8 cellular contexts compared by ENCODE assay signal in the genomic region with DNA sequence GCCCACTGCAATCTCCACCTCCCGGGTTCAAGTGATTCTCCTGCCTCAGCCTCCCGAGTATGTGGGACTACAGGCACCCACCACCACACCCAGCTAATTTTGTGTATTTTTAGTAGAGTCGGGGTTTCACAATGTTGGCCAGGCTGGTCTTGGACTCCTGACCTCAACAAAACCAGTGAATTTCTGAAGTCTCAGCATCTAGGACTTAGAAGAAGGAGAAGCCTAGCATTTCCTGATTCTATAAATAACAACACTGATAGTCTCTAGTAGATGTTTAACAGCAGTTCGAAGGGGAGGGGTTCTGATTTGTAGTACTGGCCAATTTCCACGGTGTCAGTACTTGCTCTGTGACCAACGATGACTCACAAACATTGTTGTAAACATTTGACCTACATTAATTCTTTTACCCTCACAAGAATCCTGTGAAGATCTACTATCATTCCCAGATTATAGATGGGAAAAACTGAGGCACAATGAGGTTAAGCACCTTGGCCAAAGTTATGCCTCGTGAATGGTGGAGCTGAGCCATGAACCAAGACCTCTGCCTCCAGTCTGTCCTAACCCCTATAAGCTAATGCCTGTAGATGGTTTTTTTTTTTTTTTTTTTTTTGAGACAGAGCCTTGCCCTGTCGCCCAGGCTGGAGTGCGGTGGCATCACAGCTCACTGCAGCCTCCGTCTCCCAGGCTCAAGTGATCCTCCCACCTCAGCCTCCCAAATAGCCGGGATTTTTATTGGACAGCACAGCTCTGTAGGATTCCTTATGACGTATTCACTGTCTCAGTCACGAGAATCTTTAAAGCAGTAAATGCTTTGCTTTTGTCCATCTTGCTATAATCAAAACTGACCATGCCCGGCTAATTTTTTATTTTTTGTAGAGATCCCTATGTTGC. TPM values are rescaled to one million over a fixed set of nuclear protein-coding genes. Genes with fewer than 3 reads are reported as not detected.
DNase-seq lines count a peak whose midpoint lies in the region; ATAC-seq and TF ChIP-seq lines count a peak whose summit lies in the region.

No MANE protein-coding gene starts in this region.

- H3K9me3 Mint-ChIP-seq in activated naive CD4-positive, alpha-beta T cell treated with anti-CD3 and anti-CD28 coated beads, Interleukin-2, amount 50 U/mL, for 72 hours = no peaks in the 10 kb centered on the region

- WGBS in right cardiac atrium = 63% methylated on average over 14 of the region's 14 CpGs

- intact Hi-C loops in Right ventricle myocardium inferior (cut with DNase I) (no loop called here), cardiac septum (cut with DNase I) (loop anchor here (5.0 kb wide), 1 partner anchor 83 kb away; the partner anchor contains the start of gene P2RX7), right cardiac atrium (cut with DNase I) (no loop called here)

- H3K4me3 ChIP-seq in right cardiac atrium (ENCODE audit: low read length) = no peak overlapping the region

- DNase-seq in Right ventricle myocardium inferior (ENCODE audit: missing footprints) (no peak), cardiac septum (ENCODE audit: low spot score) (no peak), right cardiac atrium (peak in 1 of 3 donors; percentile 32), GM10266 (ENCODE audit: extremely low spot score) (no peak)
- DNase-seq in activated naive CD4-positive, alpha-beta T cell treated with anti-CD3 and anti-CD28 coated beads, Interleukin-2, amount 50 U/mL, for 72 hours (ENCODE audit: low spot score in 2 of 2) = no peak
- DNase-seq in NK-92 treated with Interleukin-12 subunit alpha and Interleukin-12 subunit beta, amount 100 ng/mL, for 24 hours (lab: John Stamatoyannopoulos, UW) = no peak

- H3K27ac Mint-ChIP-seq in activated naive CD4-positive, alpha-beta T cell treated with anti-CD3 and anti-CD28 coated beads, Interleukin-2, amount 50 U/mL, for 72 hours = peak overlapping the region; percentile 12 to 83

- no peaks in the 10 kb centered on the region for H3K27me3 ChIP-seq in right cardiac atrium (ENCODE audit: control insufficient read depth, insufficient read depth)

- H3K9me3 ChIP-seq in right cardiac atrium (ENCODE audit: control insufficient read depth, low read length) = no peaks in the 10 kb centered on the region

- H3K27ac ChIP-seq in right cardiac atrium (ENCODE audit: low read length) = peak overlapping the region; percentile 81
- H3K27ac ChIP-seq in temporal lobe (ENCODE audit: low read depth, low read length) = peak overlapping the region; percentile 22

- H3K36me3 Mint-ChIP-seq in activated naive CD4-positive, alpha-beta T cell treated with anti-CD3 and anti-CD28 coated beads, Interleukin-2, amount 50 U/mL, for 72 hours = peaks cover 0 to 17% of the 10 kb centered on the region in 2 donors

- H3K4me1 ChIP-seq in right cardiac atrium (ENCODE audit: control insufficient read depth, insufficient read depth, low read length) = no peaks in the 10 kb centered on the region

- no peak for TF ChIP-seq CTCF in GM10266 (IDR thresholded peaks at IDR 0.05; ENCODE audit: control insufficient read depth, insufficient read depth, low read depth, missing control alignments)

- ATAC-seq in Right ventricle myocardium inferior = peak; percentile 30
- ATAC-seq in activated naive CD4-positive, alpha-beta T cell treated with anti-CD3 and anti-CD28 coated beads, Interleukin-2, amount 50 U/mL, for 72 hours = no peak
- ATAC-seq in right cardiac atrium = peak; percentile 46 to 53
- ATAC-seq in GM19023 (IDR thresholded peaks at IDR 0.05; ENCODE audit: unreplicated experiment) = no peak

RNA-seq across cellular contexts. Expression of gene P2RX4, which starts 5.2 kb away (rescaled TPM):
- total RNA-seq in Right ventricle myocardium inferior = 4.7 TPM
- 6.4 TPM for total RNA-seq in cardiac septum
- 10 to 100 TPM; 15.5 to 17.9 TPM for total RNA-seq in activated naive CD4-positive, alpha-beta T cell treated with anti-CD3 and anti-CD28 coated beads, Interleukin-2, amount 50 U/mL, for 72 hours
- 10 to 100 TPM in 1 of 4 donors, 1 to 10 TPM in 3; 6.1 to 10.6 (median 9.0) TPM for total RNA-seq in right cardiac atrium
- polyA plus RNA-seq in right cardiac atrium = 6.9 TPM
- total RNA-seq in temporal lobe = 3.7 TPM

Comparison
In these comparisons a context has a peak if more than half of its experiments do, and no peak if none do; other contexts are left out.
1. ATAC-seq: peak in Right ventricle myocardium inferior (single experiment) and right cardiac atrium (2 of 2); none in activated naive CD4-positive, alpha-beta T cell treated with anti-CD3 and anti-CD28 coated beads, Interleukin-2, amount 50 U/mL, for 72 hours (0 of 2) and GM19023 (single experiment).